ENCODE assay signal across 1 cellular context in genomic region chr1:16534829-16535456, GRCh38.
TF ChIP-seq lines count a peak whose summit lies in the region.
"Not testable (repeated sequence)": the region's sequence is repeated elsewhere in the genome, so short reads cannot be mapped to it uniquely, and the experiment has no call there.

No MANE protein-coding gene starts in this region.

TF ChIP-seq in HepG2, 621 proteins besides CTCF, POLR2A, EP300 and RAD21 (continues in another document):
- peak; percentile 77 for TF ChIP-seq UBTF (CRISPR knock-in tag; IDR thresholded peaks at IDR 0.05)
- peak; percentile 18; the same call in 1 of the 2 replicates for TF ChIP-seq ZNF710 (CRISPR knock-in tag; IDR thresholded peaks at IDR 0.05; ENCODE audit: borderline replicate concordance)
- TF ChIP-seq ZNF24 (IDR thresholded peaks at IDR 0.05) = peak; percentile 93
- TF ChIP-seq ONECUT2 (CRISPR knock-in tag; IDR thresholded peaks at IDR 0.05) = 0 out of 2 replicates have a peak, but pooled peaks have one; percentile 23
- TF ChIP-seq ZNF503 (CRISPR knock-in tag; IDR thresholded peaks at IDR 0.05) = peak; percentile 53; the same call in 1 of the 2 replicates
- peak; percentile 55; the same call in 1 of the 2 replicates for TF ChIP-seq ELF3 (CRISPR knock-in tag; IDR thresholded peaks at IDR 0.05)
- TF ChIP-seq ZNF687 (CRISPR knock-in tag; IDR thresholded peaks at IDR 0.05) = peak; percentile 62
- TF ChIP-seq CBFB (CRISPR knock-in tag; IDR thresholded peaks at IDR 0.05) = 0 out of 2 replicates have a peak, but pooled peaks have one; percentile 7
- TF ChIP-seq THAP11 (CRISPR knock-in tag; IDR thresholded peaks at IDR 0.05) = peak; percentile 43; the same call in 1 of the 2 replicates
- not testable (repeated sequence) for TF ChIP-seq NR2F6, SOX13 (IDR thresholded peaks at IDR 0.05)
- TF ChIP-seq NR2F6 (CRISPR knock-in tag; IDR thresholded peaks at IDR 0.05) = peak; percentile 50; the same call in 1 of the 2 replicates
- peak; percentile 22; the same call in 1 of the 2 replicates for TF ChIP-seq HNF4A (CRISPR knock-in tag; IDR thresholded peaks at IDR 0.05)
- peak; percentile 67; the same call in 1 of the 2 replicates for TF ChIP-seq HOXA5 (CRISPR knock-in tag; IDR thresholded peaks at IDR 0.05)
- TF ChIP-seq KDM5B (CRISPR knock-in tag; IDR thresholded peaks at IDR 0.05; ENCODE audit: borderline replicate concordance) = 0 out of 2 replicates have a peak, but pooled peaks have one; percentile 31
- TF ChIP-seq ARID5B (CRISPR knock-in tag; IDR thresholded peaks at IDR 0.05) = peak; percentile 50
- peak; percentile 65; the same call in 1 of the 2 replicates for TF ChIP-seq ZNF160 (CRISPR knock-in tag; IDR thresholded peaks at IDR 0.05)
- peak; percentile 44 for TF ChIP-seq HNRNPLL (IDR thresholded peaks at IDR 0.05; ENCODE audit: low read depth, low read length, poor library complexity, severe bottlenecking)
- peak; percentile 50; the same call in 1 of the 2 replicates for TF ChIP-seq KDM3A (CRISPR knock-in tag; IDR thresholded peaks at IDR 0.05; ENCODE audit: low read depth)
- peak; percentile 46; the same call in 1 of the 2 replicates for TF ChIP-seq ZFP91 (CRISPR knock-in tag; IDR thresholded peaks at IDR 0.05; ENCODE audit: borderline replicate concordance)
- peak; percentile 52 for TF ChIP-seq ZNF574 (CRISPR knock-in tag; IDR thresholded peaks at IDR 0.05)
- TF ChIP-seq GATAD2A (CRISPR knock-in tag; IDR thresholded peaks at IDR 0.05) = peak; percentile 74
- TF ChIP-seq SSRP1 (CRISPR knock-in tag; IDR thresholded peaks at IDR 0.05) = peak; percentile 87; the same call in 1 of the 2 replicates
- TF ChIP-seq ZNF232 (CRISPR knock-in tag; IDR thresholded peaks at IDR 0.05; ENCODE audit: borderline replicate concordance) = 0 out of 2 replicates have a peak, but pooled peaks have one; percentile 54
- peak; percentile 80 for TF ChIP-seq ZNF800 (CRISPR knock-in tag; IDR thresholded peaks at IDR 0.05)
- TF ChIP-seq ZFP90 (CRISPR knock-in tag; IDR thresholded peaks at IDR 0.05; ENCODE audit: borderline replicate concordance) = peak; percentile 76; the same call in 1 of the 2 replicates
- TF ChIP-seq SOX13 (CRISPR knock-in tag; conservative IDR thresholded peaks at IDR 0.05 in 1 of 2, IDR thresholded peaks at IDR 0.05 in 1 of 2) = peak in 1 of 2 experiments; percentile 22; a peak in 1 of 4 replicates
- 0 out of 2 replicates have a peak, but pooled peaks have one; percentile 28 for TF ChIP-seq HDAC2 (CRISPR knock-in tag; IDR thresholded peaks at IDR 0.05)
- 0 out of 2 replicates have a peak, but pooled peaks have one; percentile 45 for TF ChIP-seq KLF12 (CRISPR knock-in tag; IDR thresholded peaks at IDR 0.05; ENCODE audit: borderline replicate concordance)
- 0 out of 2 replicates have a peak, but pooled peaks have one; percentile 37 for TF ChIP-seq TP53 (CRISPR knock-in tag; conservative IDR thresholded peaks at IDR 0.05)
